ENCODE assay signal across 29 cellular contexts in genomic region chr14:104011824-104012517, GRCh38.
DNase-seq lines count a peak whose midpoint lies in the region; ATAC-seq and TF ChIP-seq lines count a peak whose summit lies in the region.
"Had no signal": no experiment of that assay in that cellular context is flagged by ENCODE, and none has a peak within 500 bp of the region (broad histone marks: within the 10 kb centered on the region; RNA-seq: fewer than 3 reads in every experiment).

No MANE protein-coding gene starts in this region.

- H3K4me3 Mint-ChIP-seq in MCF 10A (ENCODE audit: unreplicated experiment) = no peak overlapping the region
- H3K4me3 Mint-ChIP-seq in type B pancreatic cell = peak overlapping the region; percentile 27
- H3K4me3 Mint-ChIP-seq: activated CD4-positive, alpha-beta T cell treated with anti-CD3 and anti-CD28 coated beads, Interleukin-2, amount 10 ng/mL, durations not matched to agents 7 days and 5 days; activated CD8-positive, alpha-beta memory T cell treated with anti-CD3 and anti-CD28 coated beads, Interleukin-2, amount 10 ng/mL, durations not matched to agents 7 days and 5 days; activated T-helper 1 cell treated with anti-CD3 and anti-CD28 coated beads, Interleukin-12 subunit alpha, Interleukin-12 subunit beta, Interleukin-2, Interleukin-4 antibody, amounts not matched to agents 30 ng/mL and 10 ng/mL and 1 ng/mL, durations not matched to agents 14 hours and 24 hours and 36 hours; CD4-positive, alpha-beta T cell; central memory CD8-positive, alpha-beta T cell; mesothelial cell of epicardium; natural killer cell had no signal

- intact Hi-C loops in MCF 10A (cut with micrococcal nuclease) (no loop called here), breast epithelium (cut with DNase I; ENCODE audit: low total_unique reads) (no loop called here)

- no TSS peak for BruUV-seq in MCF 10A (replicated peaks; lab: Mats Ljungman, UMichigan)

- CTCF ChIA-PET in MCF 10A (lab: Yijun Ruan, JAX) = interaction anchor here (0.6 to 0.7 kb wide), 3 partner anchors 50 to 671 kb away, joined by 3 to 4 read pairs (median 3); no protein-coding TSS in a partner anchor

- no peaks in the 10 kb centered on the region for H3K36me3 Mint-ChIP-seq in MCF 10A (ENCODE audit: insufficient read depth, unreplicated experiment)
- H3K36me3 Mint-ChIP-seq in type B pancreatic cell = no peaks in the 10 kb centered on the region
- H3K36me3 Mint-ChIP-seq: activated CD8-positive, alpha-beta memory T cell treated with anti-CD3 and anti-CD28 coated beads, Interleukin-2, amount 10 ng/mL, durations not matched to agents 7 days and 5 days; mesothelial cell of epicardium; natural killer cell had no signal

- H3K27me3 Mint-ChIP-seq in MCF 10A (ENCODE audit: insufficient read depth, unreplicated experiment) = no peaks in the 10 kb centered on the region
- H3K27me3 Mint-ChIP-seq in type B pancreatic cell = peaks cover 10% of the 10 kb centered on the region
- H3K27me3 Mint-ChIP-seq: activated CD4-positive, alpha-beta T cell treated with anti-CD3 and anti-CD28 coated beads, Interleukin-2, amount 10 ng/mL, durations not matched to agents 7 days and 5 days; central memory CD8-positive, alpha-beta T cell had no signal

- H3K9me3 Mint-ChIP-seq in MCF 10A (ENCODE audit: unreplicated experiment) (no peaks in the 10 kb centered on the region), type B pancreatic cell (no peaks in the 10 kb centered on the region)
- H3K9me3 Mint-ChIP-seq: activated CD4-positive, alpha-beta T cell treated with anti-CD3 and anti-CD28 coated beads, Interleukin-2, amount 10 ng/mL, durations not matched to agents 7 days and 5 days; activated T-helper 1 cell treated with anti-CD3 and anti-CD28 coated beads, Interleukin-12 subunit alpha, Interleukin-12 subunit beta, Interleukin-2, Interleukin-4 antibody, amounts not matched to agents 30 ng/mL and 10 ng/mL and 1 ng/mL, durations not matched to agents 14 hours and 24 hours and 36 hours; CD4-positive, alpha-beta T cell; central memory CD8-positive, alpha-beta T cell; mesothelial cell of epicardium; natural killer cell had no signal

- H3K4me1 ChIP-seq in breast epithelium = no peaks in the 10 kb centered on the region
- H3K4me1 ChIP-seq: right lobe of liver, transverse colon had no signal

- POLR2A ChIA-PET in MCF 10A (lab: Yijun Ruan, JAX) = interaction anchor here (0.6 to 1.9 kb wide), 2 partner anchors 37 to 186 kb away, joined by 3 to 13 read pairs; no protein-coding TSS in a partner anchor

- TF ChIP-seq CTCF in MCF 10A (IDR thresholded peaks at IDR 0.05; ENCODE audit: unreplicated experiment) = no peak
- no peak for TF ChIP-seq CTCF in breast epithelium (IDR thresholded peaks at IDR 0.05)
- TF ChIP-seq CTCF in type B pancreatic cell (conservative IDR thresholded peaks at IDR 0.05) = no peak

- H3K27ac Mint-ChIP-seq in MCF 10A (ENCODE audit: low read depth, unreplicated experiment) (peak overlapping the region; percentile 46), type B pancreatic cell (peak overlapping the region; percentile 96)
- H3K27ac Mint-ChIP-seq: activated CD4-positive, alpha-beta T cell treated with anti-CD3 and anti-CD28 coated beads, Interleukin-2, amount 10 ng/mL, durations not matched to agents 7 days and 5 days; activated CD8-positive, alpha-beta memory T cell treated with anti-CD3 and anti-CD28 coated beads, Interleukin-2, amount 10 ng/mL, durations not matched to agents 7 days and 5 days; activated T-helper 1 cell treated with anti-CD3 and anti-CD28 coated beads, Interleukin-12 subunit alpha, Interleukin-12 subunit beta, Interleukin-2, Interleukin-4 antibody, amounts not matched to agents 30 ng/mL and 10 ng/mL and 1 ng/mL, durations not matched to agents 14 hours and 24 hours and 36 hours; CD4-positive, alpha-beta T cell; mesothelial cell of epicardium; natural killer cell had no signal

- H3K4me1 Mint-ChIP-seq in MCF 10A (ENCODE audit: insufficient read depth, unreplicated experiment) (peaks cover 6% of the 10 kb centered on the region), type B pancreatic cell (ENCODE audit: unreplicated experiment) (no peaks in the 10 kb centered on the region)
- H3K4me1 Mint-ChIP-seq: activated CD4-positive, alpha-beta T cell treated with anti-CD3 and anti-CD28 coated beads, Interleukin-2, amount 10 ng/mL, durations not matched to agents 7 days and 5 days; activated CD8-positive, alpha-beta memory T cell treated with anti-CD3 and anti-CD28 coated beads, Interleukin-2, amount 10 ng/mL, durations not matched to agents 7 days and 5 days; central memory CD8-positive, alpha-beta T cell; mesothelial cell of epicardium; natural killer cell had no signal

- no peaks in the 10 kb centered on the region for H3K36me3 ChIP-seq in breast epithelium
- H3K36me3 ChIP-seq: heart right ventricle, right lobe of liver, transverse colon had no signal

- H3K27me3 ChIP-seq in breast epithelium = no peaks in the 10 kb centered on the region
- H3K27me3 ChIP-seq: heart right ventricle, right lobe of liver, transverse colon had no signal

- no peaks in the 10 kb centered on the region for H3K9me3 ChIP-seq in breast epithelium
- H3K9me3 ChIP-seq: heart right ventricle, right lobe of liver, transverse colon had no signal

- DNase-seq in MCF 10A (ENCODE audit: unreplicated experiment) (peak; percentile 21), breast epithelium (ENCODE audit: low spot score in 2 of 2) (no peak), epithelial cell of prostate (ENCODE audit: low read depth, low spot score) (no peak), myocyte (ENCODE audit: low read depth) (peak; percentile 24), type B pancreatic cell (ENCODE audit: extremely low spot score, unreplicated experiment) (no peak), T-helper 2 cell (no peak), NAMALWA (ENCODE audit: low spot score) (no peak)
- DNase-seq: activated CD4-positive, alpha-beta T cell treated with anti-CD3 and anti-CD28 coated beads, Interleukin-2, amount 10 ng/mL, durations not matched to agents 7 days and 5 days; activated CD8-positive, alpha-beta memory T cell treated with anti-CD3 and anti-CD28 coated beads, Interleukin-2, amount 10 ng/mL, durations not matched to agents 7 days and 5 days; activated naive CD4-positive, alpha-beta T cell treated with anti-CD3 and anti-CD28 coated beads, Interleukin-2, amount 50 U/mL, for 16 hours; anterior cingulate cortex; CD4-positive, alpha-beta T cell; DMS 273 treated with DMSO at 0.1 percent for 48 hours; GOT3; KBM-7; left colon; MV-4-11; natural killer cell; NCI-H1694; NCI-H2171; NCI-H524; right lobe of liver; transverse colon had no signal

- H3K4me3 ChIP-seq in breast epithelium = no peak overlapping the region
- H3K4me3 ChIP-seq: heart right ventricle, right lobe of liver, transverse colon had no signal

- H3K27ac ChIP-seq in breast epithelium = no peak overlapping the region
- H3K27ac ChIP-seq in epithelial cell of prostate = peak overlapping the region; percentile 27
- H3K27ac ChIP-seq: heart right ventricle, right lobe of liver, transverse colon had no signal

- no peak for ATAC-seq in GM19467 (IDR thresholded peaks at IDR 0.05; ENCODE audit: unreplicated experiment)
- ATAC-seq: activated CD8-positive, alpha-beta memory T cell treated with anti-CD3 and anti-CD28 coated beads, Interleukin-2, amount 10 ng/mL, durations not matched to agents 7 days and 5 days; left colon; natural killer cell; right lobe of liver; SK-N-SH treated with all-trans-retinoic acid at 6 μM for 48 hours had no signal

- TF ChIP-seq POLR2A in breast epithelium (IDR thresholded peaks at IDR 0.05) = no peak

Comparison
In these comparisons a context has a peak if more than half of its experiments do, and no peak if none do; other contexts are left out.
1. DNase-seq: peak in MCF 10A (single experiment) and myocyte (single experiment); none in breast epithelium (0 of 2), epithelial cell of prostate (single experiment), type B pancreatic cell (single experiment), T-helper 2 cell (0 of 5) and NAMALWA (single experiment).